11 cellular contexts compared by ENCODE assay signal in genomic region chr3:149376728-149377407, GRCh38. TPM values are rescaled to one million over a fixed set of nuclear protein-coding genes. Genes with fewer than 3 reads are reported as not detected.
A peak's percentile ranks its signal among the peaks of the same experiment; 100 is the strongest.
DNase-seq lines count a peak whose midpoint lies in the region; ATAC-seq, FAIRE-seq and TF ChIP-seq lines count a peak whose summit lies in the region.
"Had no signal": no experiment of that assay in that cellular context is flagged by ENCODE, and none has a peak within 500 bp of the region (broad histone marks: within the 10 kb centered on the region; RNA-seq: fewer than 3 reads in every experiment).

No MANE protein-coding gene starts in this region.

- CTCF ChIA-PET in Caco-2 (lab: Charles Lee) = no interaction called here
- CTCF ChIA-PET in SK-N-SH (lab: Yijun Ruan, JAX) = no interaction called here
- CTCF ChIA-PET in activated CD4-positive, alpha-beta memory T cell treated with anti-CD3 and anti-CD28 coated beads, Interleukin-2, amount 10 ng/mL, durations not matched to agents 7 days and 5 days (lab: Charles Lee) = no interaction called here

- no peak overlapping the region for H4K8ac ChIP-seq in trophoblast cell (ENCODE audit: low read depth, low read length)

- FAIRE-seq in GM19239 (lab: Jason Lieb, UNC) = no peak

- POLR2A ChIA-PET in Caco-2 (lab: Charles Lee) (no interaction called here), SK-N-SH (lab: Yijun Ruan, JAX) (no interaction called here)
- POLR2A ChIA-PET in activated CD4-positive, alpha-beta memory T cell treated with anti-CD3 and anti-CD28 coated beads, Interleukin-2, amount 10 ng/mL, durations not matched to agents 7 days and 5 days (lab: Charles Lee) = no interaction called here

- no peak for TF ChIP-seq CTCF in Caco-2 (IDR thresholded peaks at IDR 0.05; ENCODE audit: insufficient read depth in 1 of 2, low read depth in 1 of 2, low read length in 1 of 2, severe bottlenecking in 1 of 2, unreplicated experiment in 1 of 2)
- no peak for TF ChIP-seq CTCF in SK-N-SH (IDR thresholded peaks at IDR 0.05)
- TF ChIP-seq CTCF in fibroblast of villous mesenchyme (IDR thresholded peaks at IDR 0.05; ENCODE audit: insufficient read depth, low read depth, low read length) = no peak

- no peak overlapping the region for H2BK5ac ChIP-seq in trophoblast cell (ENCODE audit: low read depth, low read length, poor library complexity)

- DNase-seq in Caco-2 (no peak), SK-N-SH (no peak), fibroblast of villous mesenchyme (ENCODE audit: low read depth) (no peak), trophoblast cell (no peak), NCI-H128 (lab: John Stamatoyannopoulos, UW; ENCODE audit: unreplicated experiment) (no peak), GM19239 (ENCODE audit: insufficient read length, low spot score) (no peak)
- no peak for DNase-seq in activated CD4-positive, alpha-beta memory T cell treated with anti-CD3 and anti-CD28 coated beads, Interleukin-2, amount 10 ng/mL, durations not matched to agents 7 days and 5 days
- DNase-seq: activated effector memory CD4-positive, alpha-beta T cell treated with anti-CD3 and anti-CD28 coated beads, Interleukin-2, amount 50 U/mL, for 16 hours; CD4-positive, alpha-beta T cell had no signal

- peak overlapping the region; percentile 88 for H3K4me3 Mint-ChIP-seq in Caco-2 (ENCODE audit: unreplicated experiment)
- H3K4me3 Mint-ChIP-seq in activated CD4-positive, alpha-beta memory T cell treated with anti-CD3 and anti-CD28 coated beads, Interleukin-2, amount 10 ng/mL, durations not matched to agents 7 days and 5 days = no peak overlapping the region
- H3K4me3 Mint-ChIP-seq: CD4-positive, alpha-beta T cell; memory B cell had no signal

- no peak overlapping the region for H4K12ac ChIP-seq in trophoblast cell (ENCODE audit: low read depth, low read length)

- 25% methylated on average over 8 of the region's 8 CpGs for WGBS in SK-N-SH (ENCODE audit: low lambda C conversion rate)
- WGBS in trophoblast cell (ENCODE audit: extremely low coverage, insufficient coverage, insufficient read length) = no CpG with 5 or more reads among the region's 8 CpGs

- H3K4me1 ChIP-seq in Caco-2 (peaks cover 51% of the 10 kb centered on the region), SK-N-SH (ENCODE audit: control insufficient read depth in 1 of 2, insufficient read depth in 2 of 2, low read depth in 1 of 2, low read length in 1 of 2) (peaks cover 22 to 23% of the 10 kb centered on the region in 2 experiments; a peak in 3 of 4 replicates), trophoblast cell (ENCODE audit: control insufficient read depth in 1 of 2, insufficient read depth in 2 of 2, low read length in 2 of 2) (peaks cover 0 to 7% of the 10 kb centered on the region in 2 experiments)

- H3K23ac ChIP-seq in trophoblast cell (ENCODE audit: low read length) = no peak overlapping the region

- H3K27me3 ChIP-seq in Caco-2 (replicated peaks; ENCODE audit: control insufficient read depth, insufficient read depth, low read length) = no peaks in the 10 kb centered on the region
- H3K27me3 ChIP-seq in SK-N-SH (ENCODE audit: insufficient read depth) = no peaks in the 10 kb centered on the region
- no peaks in the 10 kb centered on the region for H3K27me3 ChIP-seq in trophoblast cell (ENCODE audit: insufficient read depth, low read length)

- H3K4ac ChIP-seq in trophoblast cell (ENCODE audit: low read depth, low read length) = no peak overlapping the region

- H3K9me3 ChIP-seq in Caco-2 (no peaks in the 10 kb centered on the region), SK-N-SH (no peaks in the 10 kb centered on the region), trophoblast cell (ENCODE audit: insufficient read depth, low read depth, low read length) (peaks cover 1% of the 10 kb centered on the region)

- no peak overlapping the region for H4K91ac ChIP-seq in trophoblast cell (ENCODE audit: low read depth, low read length)

- peaks cover 36% of the 10 kb centered on the region for H3K4me1 Mint-ChIP-seq in Caco-2 (ENCODE audit: low read depth, unreplicated experiment)
- H3K4me1 Mint-ChIP-seq in activated CD4-positive, alpha-beta memory T cell treated with anti-CD3 and anti-CD28 coated beads, Interleukin-2, amount 10 ng/mL, durations not matched to agents 7 days and 5 days = no peaks in the 10 kb centered on the region

- H3K27ac Mint-ChIP-seq in Caco-2 (ENCODE audit: unreplicated experiment) = peak overlapping the region; percentile 88
- no peak overlapping the region for H3K27ac Mint-ChIP-seq in activated CD4-positive, alpha-beta memory T cell treated with anti-CD3 and anti-CD28 coated beads, Interleukin-2, amount 10 ng/mL, durations not matched to agents 7 days and 5 days
- H3K27ac Mint-ChIP-seq: CD4-positive, alpha-beta T cell; memory B cell had no signal

- H3K79me2 ChIP-seq in SK-N-SH (ENCODE audit: insufficient read depth) (peaks cover 48% of the 10 kb centered on the region), trophoblast cell (ENCODE audit: control insufficient read depth, insufficient read depth, low read length, poor library complexity) (no peaks in the 10 kb centered on the region)

- TF ChIP-seq RAD21 in SK-N-SH (IDR thresholded peaks at IDR 0.05; ENCODE audit: low read length) = no peak

- H3K18ac ChIP-seq in trophoblast cell (ENCODE audit: low read length) = no peak overlapping the region

- H2BK120ac ChIP-seq in trophoblast cell (ENCODE audit: insufficient read depth, low read length, poor library complexity) = no peak overlapping the region

- H2AFZ ChIP-seq in SK-N-SH (ENCODE audit: low read depth) = peak overlapping the region; percentile 4; the same call in 1 of the 2 replicates
- no peak overlapping the region for H2AFZ ChIP-seq in trophoblast cell (ENCODE audit: insufficient read depth, low read length, poor library complexity)

- H3F3A ChIP-seq in SK-N-SH (replicated peaks; ENCODE audit: insufficient read depth) = peaks cover 32% of the 10 kb centered on the region

- peaks cover 2% of the 10 kb centered on the region for H3K79me1 ChIP-seq in trophoblast cell (ENCODE audit: low read length)

- H3K36me3 ChIP-seq in Caco-2 (ENCODE audit: control insufficient read depth, insufficient read depth, low read length) (peaks cover 2% of the 10 kb centered on the region; the same call in 1 of the 2 replicates), SK-N-SH (replicated peaks in 1 of 2; ENCODE audit: control insufficient read depth in 1 of 2, insufficient read depth in 2 of 2, low read length in 1 of 2) (peaks cover 6 to 35% of the 10 kb centered on the region in 2 experiments), trophoblast cell (ENCODE audit: control insufficient read depth in 1 of 2, insufficient read depth in 2 of 2, low read length in 2 of 2) (no peaks in the 10 kb centered on the region)

- H4K20me1 ChIP-seq in SK-N-SH (ENCODE audit: insufficient read depth) = no peaks in the 10 kb centered on the region

- peak overlapping the region; percentile 86 to 91 for H3K27ac ChIP-seq in SK-N-SH (ENCODE audit: low read depth in 2 of 2, low read length in 1 of 2)
- no peak overlapping the region for H3K27ac ChIP-seq in trophoblast cell (ENCODE audit: low read depth, low read length)

- TF ChIP-seq EP300 in SK-N-SH (IDR thresholded peaks at IDR 0.05; ENCODE audit: borderline replicate concordance in 1 of 2, low read depth in 1 of 2, low read length in 1 of 2) = no peak

- ATAC-seq in GM19328 (IDR thresholded peaks at IDR 0.05; ENCODE audit: unreplicated experiment) = no peak

- no peaks in the 10 kb centered on the region for H3K27me3 Mint-ChIP-seq in Caco-2 (ENCODE audit: insufficient read depth, unreplicated experiment)
- peaks cover 7% of the 10 kb centered on the region for H3K27me3 Mint-ChIP-seq in activated CD4-positive, alpha-beta memory T cell treated with anti-CD3 and anti-CD28 coated beads, Interleukin-2, amount 10 ng/mL, durations not matched to agents 7 days and 5 days

- H3K36me3 Mint-ChIP-seq in Caco-2 (ENCODE audit: insufficient read depth, unreplicated experiment) = peaks cover 73% of the 10 kb centered on the region
- no peaks in the 10 kb centered on the region for H3K36me3 Mint-ChIP-seq in activated CD4-positive, alpha-beta memory T cell treated with anti-CD3 and anti-CD28 coated beads, Interleukin-2, amount 10 ng/mL, durations not matched to agents 7 days and 5 days (ENCODE audit: low read depth)

- H3K4me2 ChIP-seq in SK-N-SH (peak overlapping the region; percentile 70), trophoblast cell (ENCODE audit: low read length) (no peak overlapping the region)

- H3K4me3 ChIP-seq in Caco-2 (ENCODE audit: low read depth, low read length) (peak overlapping the region; percentile 61), SK-N-SH (ENCODE audit: low read depth in 2 of 2, low read length in 1 of 2) (peak overlapping the region; percentile 50 to 61), fibroblast of villous mesenchyme (ENCODE audit: low read depth, low read length) (peak overlapping the region; percentile 77), trophoblast cell (ENCODE audit: low read depth, low read length) (no peak overlapping the region)

- intact Hi-C loops in Caco-2 (cut with micrococcal nuclease; ENCODE audit: unreplicated experiment) = loop anchor here (1.0 kb wide), 1 partner anchor 10 kb away; no protein-coding TSS in a partner anchor

- BruUV-seq in Caco-2 (replicated peaks; lab: Mats Ljungman, UMichigan) = TSS peak; percentile 75

- no peaks in the 10 kb centered on the region for H3K9me2 ChIP-seq in SK-N-SH

- no peak overlapping the region for H2AK5ac ChIP-seq in trophoblast cell (ENCODE audit: low read length)

- H3K9ac ChIP-seq in SK-N-SH = peak overlapping the region; percentile 81
- no peak overlapping the region for H3K9ac ChIP-seq in trophoblast cell (ENCODE audit: low read length)

- H3K9me3 Mint-ChIP-seq in Caco-2 (ENCODE audit: unreplicated experiment) = no peaks in the 10 kb centered on the region
- no peaks in the 10 kb centered on the region for H3K9me3 Mint-ChIP-seq in activated CD4-positive, alpha-beta memory T cell treated with anti-CD3 and anti-CD28 coated beads, Interleukin-2, amount 10 ng/mL, durations not matched to agents 7 days and 5 days
- H3K9me3 Mint-ChIP-seq: CD4-positive, alpha-beta T cell; memory B cell had no signal

- no peak overlapping the region for H3K14ac ChIP-seq in trophoblast cell (ENCODE audit: low read length)

- peak overlapping the region; percentile 18 for H2BK12ac ChIP-seq in trophoblast cell (ENCODE audit: low read length)

RNA-seq across cellular contexts. Expression of gene TM4SF1, which starts 0.6 kb away (rescaled TPM):
- total RNA-seq in Caco-2 (2022) (49.2 and 78.3 TPM in 2 replicates), fibroblast of villous mesenchyme (52.2 and 80.3 TPM in 2 replicates)
- polyA plus RNA-seq in SK-N-SH (2012; rRNA removed) = 209 and 257 TPM in 2 replicates
- polyA plus RNA-seq in SK-N-SH (2012; cell fraction: cytosol; rRNA removed) = 194 and 219 TPM in 2 replicates
- polyA plus RNA-seq in SK-N-SH (2012; cell fraction: nucleus; rRNA removed) = 231 and 358 TPM in 2 replicates
- 1.8 and 2.2 TPM in 2 replicates for polyA plus RNA-seq in trophoblast cell (2013)
- not detected for total RNA-seq in activated CD4-positive, alpha-beta memory T cell treated with anti-CD3 and anti-CD28 coated beads, Interleukin-2, amount 10 ng/mL, durations not matched to agents 7 days and 5 days
- total RNA-seq: CD4-positive, alpha-beta T cell had no signal

RNA-seq across cellular contexts. Expression of gene TM4SF18, which starts 43.4 kb away (rescaled TPM):
- total RNA-seq in Caco-2 (2022) (not detected in 2 replicates), fibroblast of villous mesenchyme (0.32 TPM in 1 of 2 replicates, not detected in the other)
- polyA plus RNA-seq in SK-N-SH (2012; rRNA removed) = 0.30 and 0.32 TPM in 2 replicates
- polyA plus RNA-seq in SK-N-SH (2012; cell fraction: cytosol; rRNA removed) = 0.20 and 0.40 TPM in 2 replicates
- 0.05 and 0.12 TPM in 2 replicates for polyA plus RNA-seq in SK-N-SH (2012; cell fraction: nucleus; rRNA removed)
- polyA plus RNA-seq in trophoblast cell (2013) = 0.17 and 0.23 TPM in 2 replicates
- not detected for total RNA-seq in activated CD4-positive, alpha-beta memory T cell treated with anti-CD3 and anti-CD28 coated beads, Interleukin-2, amount 10 ng/mL, durations not matched to agents 7 days and 5 days
- total RNA-seq: CD4-positive, alpha-beta T cell had no signal

Comparison
In these comparisons a context has a peak if more than half of its experiments do, and no peak if none do; other contexts are left out.
1. RNA of gene TM4SF1, which starts 0.6 kb away (total RNA-seq): 52.2 to 80.3 TPM in fibroblast of villous mesenchyme and 49.2 to 78.3 TPM in Caco-2; not detected in activated CD4-positive, alpha-beta memory T cell treated with anti-CD3 and anti-CD28 coated beads, Interleukin-2, amount 10 ng/mL, durations not matched to agents 7 days and 5 days; every median in the first group is over 10 times any median in the second.